Comparison of ENCODE assay signal across 24 cellular contexts in genomic region chr4:1514612-1515011, GRCh38.
"Had no signal": no experiment of that assay in that cellular context is flagged by ENCODE, and none has a peak within 500 bp of the region (broad histone marks: within the 10 kb centered on the region; RNA-seq: fewer than 3 reads in every experiment).

No MANE protein-coding gene starts in this region.

- H3K4me2 ChIP-seq: hepatocyte had no signal

- H3K27ac Mint-ChIP-seq: immature natural killer cell, mesothelial cell of epicardium had no signal

- H3K36me3 Mint-ChIP-seq: mesothelial cell of epicardium had no signal

- H3K4me3 ChIP-seq: coronary artery, esophagus muscularis mucosa, gastroesophageal sphincter, heart left ventricle, hepatocyte, left lung, lower lobe of right lung, mucosa of descending colon had no signal

- H2AFZ ChIP-seq: hepatocyte had no signal

- H3K9me3 Mint-ChIP-seq: immature natural killer cell, mesothelial cell of epicardium had no signal

- H3K27ac ChIP-seq: coronary artery, dorsolateral prefrontal cortex, esophagus muscularis mucosa, foreskin keratinocyte, gastroesophageal sphincter, heart left ventricle, hepatocyte, left lung, lower lobe of right lung had no signal

- DNase-seq: dermis blood vessel endothelial cell; dorsolateral prefrontal cortex; effector CD4-positive, alpha-beta T cell; effector memory CD4-positive, alpha-beta T cell; foreskin keratinocyte; heart left ventricle; hypothalamus; immature natural killer cell; left cardiac atrium; left lung; left ventricle myocardium superior; lower lobe of right lung; mesenchymal stem cell; mucosa of descending colon had no signal

- FAIRE-seq: colon, endothelial cell of umbilical vein, frontal cortex, islet of Langerhans, keratinocyte had no signal

- H3K4me1 ChIP-seq: foreskin keratinocyte, lower lobe of right lung had no signal

- H3K27me3 ChIP-seq: hepatocyte had no signal

- H3K4me3 Mint-ChIP-seq: immature natural killer cell, mesothelial cell of epicardium had no signal

- H3K9me3 ChIP-seq: esophagus muscularis mucosa, gastroesophageal sphincter, heart left ventricle, left lung, lower lobe of right lung, mucosa of descending colon had no signal

- ATAC-seq: foreskin keratinocyte, gastroesophageal sphincter, heart left ventricle, left cardiac atrium, left lung, left ventricle myocardium superior, lower lobe of right lung, mucosa of descending colon had no signal

- H3K36me3 ChIP-seq: esophagus muscularis mucosa, gastroesophageal sphincter, heart left ventricle, left lung, lower lobe of right lung had no signal

- H3K79me2 ChIP-seq: hepatocyte had no signal
